ENCODE assay signal across 15 cellular contexts in the genomic region with DNA sequence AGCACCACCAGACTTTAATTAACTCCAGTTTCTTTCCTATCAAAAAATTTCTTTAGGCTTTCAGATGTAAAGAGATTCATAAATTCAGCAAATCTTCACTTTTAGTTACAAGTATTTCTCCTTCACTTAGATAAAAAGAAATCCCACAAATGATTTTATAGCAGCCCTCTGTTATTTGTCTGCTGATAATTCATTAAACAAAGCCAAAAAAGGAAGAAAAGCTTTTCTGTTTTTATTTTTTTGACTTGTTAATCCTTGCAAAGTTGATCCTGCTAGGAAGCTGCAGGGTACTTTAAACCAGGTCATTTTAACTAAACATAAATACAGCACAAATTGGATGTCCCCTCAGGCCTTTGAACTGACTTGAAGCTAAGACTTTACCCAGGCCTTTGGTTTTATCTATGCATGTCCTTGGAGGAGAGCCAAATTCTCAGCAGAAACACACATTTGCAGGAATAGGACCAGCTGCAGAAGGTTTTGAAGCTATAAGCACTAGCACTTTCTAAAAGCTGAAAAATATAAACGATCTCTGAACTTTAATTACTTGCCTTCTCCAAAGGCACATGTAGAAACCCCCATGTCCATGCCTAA. TPM values are rescaled to one million over a fixed set of nuclear protein-coding genes. Genes with fewer than 3 reads are reported as not detected.
DNase-seq lines count a peak whose midpoint lies in the region; ATAC-seq and TF ChIP-seq lines count a peak whose summit lies in the region.
"Had no signal": no experiment of that assay in that cellular context is flagged by ENCODE, and none has a peak within 500 bp of the region (broad histone marks: within the 10 kb centered on the region; RNA-seq: fewer than 3 reads in every experiment).

No MANE protein-coding gene starts in this region.

- no peaks in the 10 kb centered on the region for H3K4me1 ChIP-seq in colonic mucosa
- H3K4me1 ChIP-seq: ascending aorta had no signal

- DNase-seq in AG04450 (ENCODE audit: low read depth, low spot score) (peak; percentile 30), H4 (ENCODE audit: low spot score) (peak; percentile 66), SK-N-MC (ENCODE audit: low read depth, low spot score) (peak; percentile 90), inferior parietal cortex (ENCODE audit: extremely low spot score) (peak; percentile 14), colonic mucosa (no peak), DMS79 treated with DMSO at 0.1 percent for 48 hours (lab: John Stamatoyannopoulos, UW) (no peak), NAMALWA (ENCODE audit: low spot score) (no peak)
- DNase-seq: activated T-cell treated with anti-CD3 and anti-CD28 coated beads, Interleukin-2, amount 50 U/mL, for 4 hours; foreskin keratinocyte; HFFc6; stimulated activated CD4-positive, alpha-beta T cell treated with anti-CD3 and anti-CD28 coated beads, Interleukin-4, amount 100 ng/mL, for 24 hours had no signal

- CTCF ChIA-PET in AG04450 (lab: Charles Lee) = no interaction called here

- intact Hi-C loops in colonic mucosa (cut with DNase I) = no loop called here

- peaks cover 6% of the 10 kb centered on the region for H3K9me3 Mint-ChIP-seq in stimulated activated memory B cell treated with anti-CD40 and anti-IgM and Interleukin-4, amounts not matched to agents 10 μg/mL and 1 μg/mL and 100 μg/mL, for 72 hours
- H3K9me3 Mint-ChIP-seq: activated T-cell treated with anti-CD3 and anti-CD28 coated beads, Interleukin-2, amount 50 U/mL, for 4 hours; HFFc6 had no signal

- no peak overlapping the region for H3K27ac ChIP-seq in AG04450 (ENCODE audit: low read depth, low read length)
- peak overlapping the region; percentile 92 for H3K27ac ChIP-seq in SK-N-MC
- H3K27ac ChIP-seq in colonic mucosa = no peak overlapping the region
- H3K27ac ChIP-seq: ascending aorta, C4-2B, foreskin keratinocyte, RWPE1 had no signal

- H3K9me3 ChIP-seq in AG04450 (ENCODE audit: control insufficient read depth, insufficient read depth, low read length) = no peaks in the 10 kb centered on the region
- H3K9me3 ChIP-seq in SK-N-MC (ENCODE audit: low read depth, low read length) = no peaks in the 10 kb centered on the region
- H3K9me3 ChIP-seq in colonic mucosa = no peaks in the 10 kb centered on the region
- H3K9me3 ChIP-seq: ascending aorta had no signal

- H3K4me3 ChIP-seq in AG04450 (ENCODE audit: low read depth, low read length) (no peak overlapping the region), SK-N-MC (peak overlapping the region; percentile 35), colonic mucosa (no peak overlapping the region)
- H3K4me3 ChIP-seq: ascending aorta had no signal

- no peaks in the 10 kb centered on the region for H3K27me3 Mint-ChIP-seq in stimulated activated memory B cell treated with anti-CD40 and anti-IgM and Interleukin-4, amounts not matched to agents 10 μg/mL and 1 μg/mL and 100 μg/mL, for 72 hours

- no peaks in the 10 kb centered on the region for H3K36me3 Mint-ChIP-seq in stimulated activated memory B cell treated with anti-CD40 and anti-IgM and Interleukin-4, amounts not matched to agents 10 μg/mL and 1 μg/mL and 100 μg/mL, for 72 hours

- TF ChIP-seq CTCF in AG04450 (IDR thresholded peaks at IDR 0.05; ENCODE audit: low read depth, low read length) = no peak
- TF ChIP-seq CTCF in colonic mucosa (IDR thresholded peaks at IDR 0.05) = no peak

- no peak overlapping the region for H3K27ac Mint-ChIP-seq in stimulated activated memory B cell treated with anti-CD40 and anti-IgM and Interleukin-4, amounts not matched to agents 10 μg/mL and 1 μg/mL and 100 μg/mL, for 72 hours
- H3K27ac Mint-ChIP-seq: HFFc6 had no signal

- no peak overlapping the region for H3K4me3 Mint-ChIP-seq in stimulated activated memory B cell treated with anti-CD40 and anti-IgM and Interleukin-4, amounts not matched to agents 10 μg/mL and 1 μg/mL and 100 μg/mL, for 72 hours
- H3K4me3 Mint-ChIP-seq: activated T-cell treated with anti-CD3 and anti-CD28 coated beads, Interleukin-2, amount 50 U/mL, for 4 hours; HFFc6 had no signal

- no peak for ATAC-seq in stimulated activated memory B cell treated with anti-CD40 and anti-IgM and Interleukin-4, amounts not matched to agents 10 μg/mL and 1 μg/mL and 100 μg/mL, for 72 hours
- ATAC-seq: activated T-cell treated with anti-CD3 and anti-CD28 coated beads, Interleukin-2, amount 50 U/mL, for 4 hours; foreskin keratinocyte had no signal

- no peaks in the 10 kb centered on the region for H3K36me3 ChIP-seq in SK-N-MC (ENCODE audit: insufficient read depth, low read length)
- H3K36me3 ChIP-seq in colonic mucosa = no peaks in the 10 kb centered on the region
- H3K36me3 ChIP-seq: ascending aorta had no signal

- POLR2A ChIA-PET in AG04450 (lab: Yijun Ruan, JAX) = no interaction called here

- no peaks in the 10 kb centered on the region for H3K4me1 Mint-ChIP-seq in stimulated activated memory B cell treated with anti-CD40 and anti-IgM and Interleukin-4, amounts not matched to agents 10 μg/mL and 1 μg/mL and 100 μg/mL, for 72 hours

- H3K27me3 ChIP-seq in AG04450 (ENCODE audit: control insufficient read depth, insufficient read depth, low read length) = no peaks in the 10 kb centered on the region
- no peaks in the 10 kb centered on the region for H3K27me3 ChIP-seq in colonic mucosa
- H3K27me3 ChIP-seq: ascending aorta, foreskin keratinocyte had no signal

- H3K9ac ChIP-seq in SK-N-MC (ENCODE audit: insufficient read length) (no peak overlapping the region), colonic mucosa (ENCODE audit: low read depth in 2 of 2, low read length in 2 of 2) (no peak overlapping the region)

RNA-seq across cellular contexts. Expression of a gene that starts 57.5 kb away (rescaled TPM):
- polyA plus RNA-seq in AG04450 (2011; rRNA removed) = 204 and 255 TPM in 2 replicates
- polyA minus RNA-seq in AG04450 (2011; rRNA and poly(A)+ RNA removed) = 496 and 512 TPM in 2 replicates
- 78.9 and 106 TPM in 2 replicates for total RNA-seq in H4 (2014; rRNA removed; shearing (Covaris generic))
- total RNA-seq in colonic mucosa = 1 to 10 TPM; 6.3 to 8.8 TPM

Comparison
In these comparisons a context has a peak if more than half of its experiments do, and no peak if none do; other contexts are left out.
1. DNase-seq: peak in AG04450 (single experiment), H4 (single experiment), SK-N-MC (single experiment) and inferior parietal cortex (single experiment); none in colonic mucosa (single experiment), DMS79 treated with DMSO at 0.1 percent for 48 hours (single experiment) and NAMALWA (single experiment).